2 cellular contexts compared by ENCODE assay signal in genomic region chr17:41880130-41880529, GRCh38.
TF ChIP-seq lines count a peak whose summit lies in the region.

No MANE protein-coding gene starts in this region.

TF ChIP-seq in GM23338, 12 proteins besides CTCF, POLR2A, EP300 and RAD21:
- TF ChIP-seq JUNB (IDR thresholded peaks at IDR 0.05; ENCODE audit: unreplicated experiment): no peak
- no peak for TF ChIP-seq ZNF331 (CRISPR knock-in tag; IDR thresholded peaks at IDR 0.05; ENCODE audit: low read depth)
TF ChIP-seq in GM23338: peak in this region for 0.

TF ChIP-seq in endothelial cell of umbilical vein, 7 proteins besides CTCF, POLR2A, EP300 and RAD21:
- TF ChIP-seq MYC (IDR thresholded peaks at IDR 0.05; ENCODE audit: low read depth, low read length) (no peak), MAX (IDR thresholded peaks at IDR 0.05; ENCODE audit: insufficient read depth, insufficient read length) (no peak), FOS (IDR thresholded peaks at IDR 0.05; ENCODE audit: borderline replicate concordance, insufficient read depth, low read length) (no peak), JUN (IDR thresholded peaks at IDR 0.05; ENCODE audit: borderline replicate concordance, insufficient read depth, insufficient read length, low read depth) (no peak), GATA2 (IDR thresholded peaks at IDR 0.05; ENCODE audit: insufficient read depth, insufficient read length, low read depth, low read length) (no peak), POLR2AphosphoS5 (IDR thresholded peaks at IDR 0.05; ENCODE audit: insufficient read depth, low read depth, low read length) (no peak), EZH2 (IDR thresholded peaks at IDR 0.05; ENCODE audit: borderline replicate concordance, low read depth, low read length, severe bottlenecking) (no peak)
